In the genomic region with DNA sequence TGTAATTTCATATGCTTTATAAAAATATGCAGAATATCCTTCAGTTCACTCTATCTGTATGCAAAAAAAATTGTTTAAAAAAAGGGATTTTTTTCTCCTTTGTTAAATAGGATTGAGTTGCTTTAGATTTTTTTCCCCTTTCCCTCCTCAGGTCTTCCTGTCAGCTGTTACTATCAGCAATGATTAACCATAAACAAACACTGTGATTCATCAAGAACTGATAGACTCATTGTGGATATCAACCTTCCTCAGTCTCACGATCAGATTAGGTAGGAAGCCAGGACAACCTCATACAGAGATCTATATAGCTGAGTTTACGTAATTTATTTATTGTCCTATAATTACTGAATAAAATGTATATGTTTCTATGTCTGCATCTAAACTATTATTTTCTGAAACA, we compare ENCODE assay signal across 17 cellular contexts.
DNase-seq lines count a peak whose midpoint lies in the region; ATAC-seq and TF ChIP-seq lines count a peak whose summit lies in the region.
"Had no signal": no experiment of that assay in that cellular context is flagged by ENCODE, and none has a peak within 500 bp of the region (broad histone marks: within the 10 kb centered on the region; RNA-seq: fewer than 3 reads in every experiment).

No MANE protein-coding gene starts in this region.

- no peaks in the 10 kb centered on the region for H3K27me3 ChIP-seq in PC-9 (ENCODE audit: insufficient read depth, low read depth)

- H3K27ac ChIP-seq in PC-9: 0 out of 2 replicates have a peak overlapping the region, but pooled peaks have one; percentile 29
- H3K27ac ChIP-seq in epithelial cell of prostate: no peak overlapping the region
- H3K27ac ChIP-seq: psoas muscle had no signal

- H3K36me3 ChIP-seq in PC-9 (ENCODE audit: low read depth): no peaks in the 10 kb centered on the region
- no peaks in the 10 kb centered on the region for H3K36me3 ChIP-seq in mucosa of descending colon (ENCODE audit: low read depth)

- no peaks in the 10 kb centered on the region for H3F3A ChIP-seq in PC-9 (ENCODE audit: insufficient read depth, low read depth)

- no peak overlapping the region for H3K4me3 ChIP-seq in PC-9
- no peak overlapping the region for H3K4me3 ChIP-seq in mucosa of descending colon
- H3K4me3 ChIP-seq: GM12878, psoas muscle had no signal

- DNase-seq in ELR (ENCODE audit: low read depth) (peak; percentile 64), PC-9 (peak in 1 of 2 experiments; percentile 67), epithelial cell of prostate (ENCODE audit: low read depth, low spot score) (peak; percentile 12), mucosa of descending colon (no peak), T1000 (lab: John Stamatoyannopoulos, UW) (no peak), T-helper 9 cell (no peak), NCI-H2107 treated with DMSO at 0.1 percent for 48 hours (lab: John Stamatoyannopoulos, UW; ENCODE audit: unreplicated experiment) (no peak)
- DNase-seq: activated naive CD4-positive, alpha-beta T cell treated with anti-CD3 and anti-CD28 coated beads, Interleukin-2, amount 10 ng/mL, durations not matched to agents 7 days and 5 days; C1 segment of cervical spinal cord; H7; head of caudate nucleus; NCI-H1436; NCI-H446; psoas muscle had no signal

- intact Hi-C loops in PC-9 (cut with micrococcal nuclease; ENCODE audit: unreplicated experiment): no loop called here
- intact Hi-C loops in mucosa of descending colon (cut with DNase I, micrococcal nuclease): no loop called here

- H3K4me2 ChIP-seq in PC-9: peak overlapping the region; percentile 8; the same call in 1 of the 2 replicates

- POLR2A ChIA-PET in PC-9 (lab: Charles Lee; ENCODE audit: unreplicated experiment): no interaction called here

- no peak for TF ChIP-seq CTCF in PC-9 (conservative IDR thresholded peaks at IDR 0.05)
- TF ChIP-seq CTCF in mucosa of descending colon (IDR thresholded peaks at IDR 0.05): no peak

- H3K9me2 ChIP-seq in PC-9 (ENCODE audit: insufficient read depth): no peaks in the 10 kb centered on the region

- no TSS peak for BruUV-seq in PC-9 (replicated peaks; lab: Mats Ljungman, UMichigan)

- CTCF ChIA-PET in PC-9 (lab: Charles Lee): no interaction called here

- no peaks in the 10 kb centered on the region for H3K79me2 ChIP-seq in PC-9 (ENCODE audit: low read depth)

- H2AFZ ChIP-seq in PC-9: no peak overlapping the region

- H4K20me1 ChIP-seq in PC-9 (ENCODE audit: insufficient read depth): no peaks in the 10 kb centered on the region

- ATAC-seq in mucosa of descending colon (peak; percentile 66), GM18502 (IDR thresholded peaks at IDR 0.05; ENCODE audit: poor library complexity, unreplicated experiment) (no peak)
- ATAC-seq: GM12878, psoas muscle, WTC11 had no signal

- no peaks in the 10 kb centered on the region for H3K9me3 ChIP-seq in PC-9 (ENCODE audit: insufficient read depth, low read depth)
- H3K9me3 ChIP-seq in mucosa of descending colon: no peaks in the 10 kb centered on the region
- H3K9me3 ChIP-seq: psoas muscle had no signal

- H3K4me1 ChIP-seq in PC-9 (replicated peaks; ENCODE audit: insufficient read depth) (peaks cover 14% of the 10 kb centered on the region), mucosa of descending colon (ENCODE audit: low read depth) (no peaks in the 10 kb centered on the region)
- H3K4me1 ChIP-seq: psoas muscle had no signal

Comparison
In these comparisons a context has a peak if more than half of its experiments do, and no peak if none do; other contexts are left out.
1. DNase-seq: peak in ELR (single experiment) and epithelial cell of prostate (single experiment); none in mucosa of descending colon (0 of 3), T1000 (single experiment), T-helper 9 cell (single experiment) and NCI-H2107 treated with DMSO at 0.1 percent for 48 hours (single experiment).